ENCODE assay signal across 32 cellular contexts in the genomic region with DNA sequence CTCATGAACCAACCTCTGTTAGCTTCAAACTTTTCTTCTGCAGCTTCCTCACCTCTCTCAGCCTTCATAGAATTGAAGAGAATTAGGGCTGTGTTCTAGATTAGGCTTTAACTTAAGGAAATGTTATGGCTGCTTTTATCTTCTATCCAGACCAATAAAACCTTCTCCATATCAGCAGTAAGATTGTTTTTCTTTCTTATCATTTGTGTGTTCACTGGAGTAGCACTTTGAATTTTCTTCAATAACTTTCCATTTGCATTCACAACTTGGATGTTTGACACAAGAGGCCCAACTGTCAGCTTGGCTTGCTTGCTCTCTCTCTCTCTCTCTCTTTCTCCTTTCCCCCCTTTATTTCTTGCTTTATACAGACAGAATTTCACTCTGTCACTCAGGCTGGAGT. TPM values are rescaled to one million over a fixed set of nuclear protein-coding genes. Genes with fewer than 3 reads are reported as not detected.
"Had no signal": no experiment of that assay in that cellular context is flagged by ENCODE, and none has a peak within 500 bp of the region (broad histone marks: within the 10 kb centered on the region; RNA-seq: fewer than 3 reads in every experiment).

No MANE protein-coding gene starts in this region.

- H3K9me3 ChIP-seq: adrenal gland, body of pancreas, esophagus squamous epithelium, gastroesophageal sphincter had no signal

- ATAC-seq: activated CD4-positive, CD25-positive, alpha-beta regulatory T cell treated with anti-CD3 and anti-CD28 coated beads, Interleukin-2, amount 50 U/mL, for 24 hours; activated CD8-positive, alpha-beta T cell treated with anti-CD3 and anti-CD28 coated beads for 36 hours; activated naive CD8-positive, alpha-beta T cell treated with anti-CD3 and anti-CD28 coated beads, Interleukin-2, amount 50 U/mL, for 24 hours; activated T-cell treated with anti-CD3 and anti-CD28 coated beads, Interleukin-2, amount 50 U/mL, for 4 hours; activated T-helper 17 cell treated with anti-CD3 and anti-CD28 coated beads, Interleukin-2, amount 50 U/mL, for 72 hours; body of pancreas; gastroesophageal sphincter; T-helper 17 cell had no signal

- H3K4me1 ChIP-seq: adrenal gland, body of pancreas, esophagus squamous epithelium, gastroesophageal sphincter had no signal

- H3K36me3 ChIP-seq: adrenal gland, esophagus squamous epithelium, gastroesophageal sphincter, WERI-Rb-1 had no signal

- H3K27ac ChIP-seq: adrenal gland, body of pancreas, epithelial cell of prostate, esophagus squamous epithelium, gastroesophageal sphincter, WERI-Rb-1 had no signal

- DNase-seq: activated B cell treated with CpG ODN at 0.5 μM for 24 hours; activated CD4-positive, alpha-beta T cell treated with anti-CD3 and anti-CD28 coated beads for 48 hours; activated CD4-positive, alpha-beta T cell treated with anti-CD3 and anti-CD28 coated beads, Interleukin-2, amount 50 U/mL, for 1 hour; activated CD4-positive, alpha-beta T cell treated with anti-CD3 and anti-CD28 coated beads, Interleukin-2, amount 50 U/mL, for 48 hours; activated CD8-positive, alpha-beta memory T cell treated with anti-CD3 and anti-CD28 coated beads for 24 hours; activated CD8-positive, alpha-beta T cell treated with anti-CD3 and anti-CD28 coated beads for 36 hours; activated effector memory CD4-positive, alpha-beta T cell treated with Interleukin-2 at 50 U/mL for 16 hours; activated gamma-delta T cell treated with Interleukin-2 at 50 U/mL for 16 hours; activated naive CD4-positive, alpha-beta T cell treated with anti-CD3 and anti-CD28 coated beads, Interleukin-2, amount 50 U/mL, for 16 hours; activated naive CD4-positive, alpha-beta T cell treated with Interleukin-2 at 50 U/mL for 16 hours; activated naive CD8-positive, alpha-beta T cell treated with anti-CD3 and anti-CD28 coated beads for 36 hours; activated naive CD8-positive, alpha-beta T cell treated with anti-CD3 and anti-CD28 coated beads, Interleukin-2, amount 50 U/mL, for 24 hours; activated T-cell treated with anti-CD3 and anti-CD28 coated beads, Interleukin-2, amount 50 U/mL, for 4 hours; adrenal gland; amygdala; aorta; body of pancreas; caudate nucleus; effector CD8-positive, alpha-beta T cell; esophagus squamous epithelium; foreskin melanocyte; T-helper 1 cell; T-helper 17 cell; T1000; WERI-Rb-1 had no signal

- H3K27me3 ChIP-seq: adrenal gland, body of pancreas, esophagus squamous epithelium had no signal

- H3K4me3 ChIP-seq: adrenal gland, body of pancreas, esophagus squamous epithelium, gastroesophageal sphincter had no signal

RNA-seq across cellular contexts. Expression of a gene that starts 22.8 kb away (rescaled TPM):
- total RNA-seq: activated B cell treated with CpG ODN at 0.5 μM for 24 hours; activated CD8-positive, alpha-beta T cell treated with anti-CD3 and anti-CD28 coated beads for 36 hours; activated T-helper 17 cell treated with anti-CD3 and anti-CD28 coated beads, Interleukin-2, amount 50 U/mL, for 72 hours; dermis microvascular lymphatic vessel endothelial cell; endothelial cell of umbilical vein; glomerular endothelial cell; T-helper 17 cell had no signal
